ENCODE assay signal across 8 cellular contexts in genomic region chr11:115504279-115505158, GRCh38. TPM values are rescaled to one million over a fixed set of nuclear protein-coding genes. Genes with fewer than 3 reads are reported as not detected.
A peak's percentile ranks its signal among the peaks of the same experiment; 100 is the strongest.
DNase-seq lines count a peak whose midpoint lies in the region; ATAC-seq, FAIRE-seq and TF ChIP-seq lines count a peak whose summit lies in the region.

Gene CADM1, minus strand, starts transcription at chr11:115504415.

- peak; percentile 79 for FAIRE-seq in H1 (lab: Jason Lieb, UNC)

- ATAC-seq in HG03108 (IDR thresholded peaks at IDR 0.05; ENCODE audit: unreplicated experiment) = peak; percentile 72
- no peak for ATAC-seq in GM21576 (IDR thresholded peaks at IDR 0.05; ENCODE audit: unreplicated experiment)

- H2BK12ac ChIP-seq in H1 (ENCODE audit: low read depth, low read length) = peak within 1 kb of the TSS; percentile 88; the same call in 1 of the 2 replicates

- no peak within 1 kb of the TSS for H2BK120ac ChIP-seq in H1 (replicated peaks; ENCODE audit: low read depth, low read length)

- no peaks in the 10 kb centered on the region for H3K79me2 ChIP-seq in H1 (ENCODE audit: control insufficient read depth in 1 of 2, insufficient read depth in 2 of 2, low read length in 2 of 2)

- H3K36me3 ChIP-seq in H1 (ENCODE audit: control insufficient read depth in 2 of 4, insufficient read depth in 4 of 4, low read length in 3 of 4) = no peaks in the 10 kb centered on the region

- no peak within 1 kb of the TSS for H3K14ac ChIP-seq in H1 (ENCODE audit: insufficient read length)

- H3K4me3 ChIP-seq in GM12865 (ENCODE audit: low read depth, low read length) = peak within 1 kb of the TSS; percentile 14
- H3K4me3 ChIP-seq in H1 (ENCODE audit: extremely low read depth in 1 of 4, insufficient read depth in 2 of 4, low read depth in 3 of 4, low read length in 4 of 4) = peak within 1 kb of the TSS; percentile 84 to 91 (median 86)

- H3K27ac ChIP-seq in H1 (ENCODE audit: low read depth, low read length) = peak within 1 kb of the TSS; percentile 75; the same call in 1 of the 2 replicates

- H2BK20ac ChIP-seq in H1 (ENCODE audit: low read length) = no peak within 1 kb of the TSS

- peak within 1 kb of the TSS in 3 of 4 experiments; percentile 61 to 71 (median 62); a peak in 5 of 7 replicates for H3K9ac ChIP-seq in H1 (replicated peaks in 1 of 4; ENCODE audit: extremely low read depth in 1 of 4, low read depth in 3 of 4, low read length in 3 of 4)

- no peak within 1 kb of the TSS for H3K23ac ChIP-seq in H1 (ENCODE audit: insufficient read length)

- peak within 1 kb of the TSS; percentile 92 for H3K4ac ChIP-seq in H1 (replicated peaks; ENCODE audit: insufficient read length, low read depth, low read length)

- H3K79me1 ChIP-seq in H1 (ENCODE audit: low read depth, low read length) = no peaks in the 10 kb centered on the region

- peak within 1 kb of the TSS; percentile 90 for H4K91ac ChIP-seq in H1 (replicated peaks; ENCODE audit: insufficient read length, low read length)

- DNase-seq in GM12865 (ENCODE audit: low read depth) (peak; percentile 30), NCI-H524 (lab: John Stamatoyannopoulos, UW) (peak; percentile 84 to 95), H1 (ENCODE audit: low read depth in 1 of 2, low spot score in 2 of 2) (peak; percentile 93 to 95), lung microvascular endothelial cell (ENCODE audit: low read depth in 2 of 2) (peak; percentile 75 to 91)
- DNase-seq in activated CD8-positive, alpha-beta memory T cell treated with anti-CD3 and anti-CD28 coated beads for 48 hours (ENCODE audit: low read depth in 2 of 3, low spot score in 2 of 3) = peak in 2 of 3 experiments; percentile 31 to 49
- peak; percentile 34 to 56 (median 47) for DNase-seq in stimulated activated CD4-positive, alpha-beta T cell treated with anti-CD3 and anti-CD28 coated beads, TNF-alpha, amount 100 ng/mL, for 1 hour (ENCODE audit: low read depth in 3 of 3, low spot score in 1 of 3)

- peak within 1 kb of the TSS; percentile 98 to 99 for H3K4me2 ChIP-seq in H1 (ENCODE audit: insufficient read depth in 1 of 2, low read depth in 2 of 2, low read length in 2 of 2)

- peaks cover 7 to 14% (median 12%) of the 10 kb centered on the region in 4 experiments; a peak in 6 of 7 replicates for H3K4me1 ChIP-seq in H1 (replicated peaks in 1 of 4; ENCODE audit: control insufficient read depth in 3 of 4, insufficient read depth in 4 of 4, low read length in 3 of 4)

- H3K9me3 ChIP-seq in H1 (ENCODE audit: insufficient read depth in 2 of 2, low read depth in 1 of 2, low read length in 1 of 2) = no peaks in the 10 kb centered on the region

- H2BK5ac ChIP-seq in H1 (ENCODE audit: low read depth, low read length) = peak within 1 kb of the TSS; percentile 82; the same call in 1 of the 2 replicates

- peaks cover 12 to 35% (median 31%) of the 10 kb centered on the region in 4 experiments for H3K27me3 ChIP-seq in H1 (replicated peaks in 1 of 4; ENCODE audit: control insufficient read depth in 3 of 4, extremely low read depth in 1 of 4, insufficient read depth in 3 of 4, low read length in 3 of 4)

- H2AFZ ChIP-seq in H1 (ENCODE audit: low read length) = peak within 1 kb of the TSS; percentile 97

- H4K8ac ChIP-seq in H1 (ENCODE audit: extremely low read depth, insufficient read depth, low read length) = peak within 1 kb of the TSS; percentile 8; the same call in 1 of the 2 replicates

- peak within 1 kb of the TSS; percentile 72 for H4K5ac ChIP-seq in H1 (ENCODE audit: insufficient read length, low read depth, low read length)

- peak; percentile 46 to 59; a peak in 3 of 4 replicates for TF ChIP-seq RAD21 in H1 (IDR thresholded peaks at IDR 0.05 in 1 of 2, conservative IDR thresholded peaks at IDR 0.05 in 1 of 2; ENCODE audit: low read depth in 2 of 2, low read length in 2 of 2)

- 0 out of 2 replicates have a peak within 1 kb of the TSS, but pooled peaks have one; percentile 53 for H2BK15ac ChIP-seq in H1 (ENCODE audit: low read length)

- WGBS in H1 (ENCODE audit: extremely low coverage in 1 of 2, insufficient coverage in 1 of 2, insufficient read length in 1 of 2, insufficient replicate concordance in 2 of 2, low coverage in 1 of 2, low lambda C conversion rate in 2 of 2, missing lambda C conversion rate in 1 of 2), 2 experiments = 3% methylated on average over 42 of the region's 76 CpGs; no CpG with 5 or more reads in 1 of the 2 experiments

- peak; percentile 5 for TF ChIP-seq CTCF in GM12865 (IDR thresholded peaks at IDR 0.05; ENCODE audit: insufficient read depth, low read depth, low read length, missing control alignments)
- TF ChIP-seq CTCF in H1 (IDR thresholded peaks at IDR 0.05; ENCODE audit: control extremely low read depth in 1 of 3, insufficient read depth in 1 of 3, low read depth in 1 of 3, low read length in 3 of 3) = peak; percentile 58 to 66 (median 62)

- H3K56ac ChIP-seq in H1 (replicated peaks; ENCODE audit: insufficient read length, low read depth, low read length) = no peak within 1 kb of the TSS

- H4K20me1 ChIP-seq in H1 (replicated peaks in 1 of 2; ENCODE audit: control insufficient read depth in 1 of 2, insufficient read depth in 2 of 2, low read length in 2 of 2) = peaks cover 6 to 9% of the 10 kb centered on the region in 2 experiments

- peak; percentile 89 to 90 for TF ChIP-seq POLR2A in H1 (IDR thresholded peaks at IDR 0.05; ENCODE audit: control extremely low read depth in 1 of 2, low read depth in 2 of 2, low read length in 2 of 2)

- peak in 1 of 2 experiments; percentile 25; a peak in 1 of 3 replicates for TF ChIP-seq EP300 in H1 (IDR thresholded peaks at IDR 0.05; ENCODE audit: borderline replicate concordance in 1 of 2, low read depth in 2 of 2, low read length in 2 of 2)

- CTCF ChIA-PET in H1 (lab: Charles Lee; ENCODE audit: partially characterized antibody) = interaction anchor here (0.7 to 4.4 kb wide), 15 partner anchors 15 to 202 kb away, joined by 3 to 19 read pairs (median 3); no protein-coding TSS in a partner anchor

- POLR2A ChIA-PET in H1 (lab: Charles Lee; ENCODE audit: partially characterized antibody) = interaction anchor here (0.7 to 1.5 kb wide), 7 partner anchors 11 to 155 kb away, joined by 3 to 4 read pairs (median 3); no protein-coding TSS in a partner anchor

- H2AK5ac ChIP-seq in H1 (ENCODE audit: low read depth, low read length) = no peak within 1 kb of the TSS

- peaks cover 29% of the 10 kb centered on the region for H3K23me2 ChIP-seq in H1 (ENCODE audit: low read depth, low read length)

- H3K18ac ChIP-seq in H1 (ENCODE audit: extremely low read depth, low read length) = peak within 1 kb of the TSS; percentile 84

TF ChIP-seq in H1, 55 proteins besides CTCF, POLR2A, EP300 and RAD21 (continues in another document):
- TF ChIP-seq KDM4A (IDR thresholded peaks at IDR 0.05; ENCODE audit: low read depth, low read length, severe bottlenecking) (peak; percentile 11), TAF1 (IDR thresholded peaks at IDR 0.05; ENCODE audit: low read depth, low read length) (peak; percentile 100), GABPA (IDR thresholded peaks at IDR 0.05; ENCODE audit: borderline replicate concordance, insufficient read depth, low read length) (no peak), SRF (IDR thresholded peaks at IDR 0.05; ENCODE audit: low read depth, low read length) (no peak), EZH2 (IDR thresholded peaks at IDR 0.05; ENCODE audit: low read depth, low read length, severe bottlenecking) (no peak), SIN3A (conservative IDR thresholded peaks at IDR 0.05 in 1 of 2, IDR thresholded peaks at IDR 0.05 in 1 of 2; ENCODE audit: low read depth in 1 of 2, low read length in 2 of 2) (peak; percentile 42 to 49; a peak in 1 of 4 replicates), CHD1 (IDR thresholded peaks at IDR 0.05; ENCODE audit: low read depth, low read length) (no peak), RNF2 (IDR thresholded peaks at IDR 0.05; ENCODE audit: borderline replicate concordance, low read depth, low read length, missing control alignments, poor library complexity, severe bottlenecking) (no peak), SP4 (IDR thresholded peaks at IDR 0.05; ENCODE audit: low read length) (no peak; the same call in 1 of the 2 replicates), TEAD4 (IDR thresholded peaks at IDR 0.05; ENCODE audit: low read depth, low read length) (0 out of 2 replicates have a peak, but pooled peaks have one; percentile 17), NRF1 (IDR thresholded peaks at IDR 0.05; ENCODE audit: low read depth, low read length) (no peak), HDAC2 (IDR thresholded peaks at IDR 0.05; ENCODE audit: borderline replicate concordance in 1 of 2, low read depth in 2 of 2, low read length in 2 of 2) (no peak; a peak in 1 of 4 replicates), KDM1A (IDR thresholded peaks at IDR 0.05; ENCODE audit: borderline replicate concordance, low read length) (no peak), TBP (IDR thresholded peaks at IDR 0.05; ENCODE audit: low read depth, low read length) (peak; percentile 97), YY1 (IDR thresholded peaks at IDR 0.05; ENCODE audit: low read depth, low read length) (peak; percentile 23; the same call in 1 of the 2 replicates), CREB1 (IDR thresholded peaks at IDR 0.05) (no peak; the same call in none of the 2 replicates), BACH1 (IDR thresholded peaks at IDR 0.05; ENCODE audit: low read length) (no peak), SIX5 (IDR thresholded peaks at IDR 0.05; ENCODE audit: low read depth, low read length) (no peak), BCL11A (IDR thresholded peaks at IDR 0.05; ENCODE audit: low read depth in 2 of 2, low read length in 2 of 2) (no peak), CBX8 (IDR thresholded peaks at IDR 0.05; ENCODE audit: borderline replicate concordance, low read depth, low read length) (no peak), ZNF274 (IDR thresholded peaks at IDR 0.05; ENCODE audit: borderline replicate concordance, extremely low read depth, low read length) (no peak), TAF7 (optimal IDR thresholded peaks at IDR 0.05; ENCODE audit: borderline replicate concordance, low read depth, low read length) (peak; percentile 99), GTF2F1 (IDR thresholded peaks at IDR 0.05; ENCODE audit: borderline replicate concordance, low read depth, low read length) (peak; percentile 82), CHD2 (IDR thresholded peaks at IDR 0.05; ENCODE audit: low read length) (no peak)

RNA-seq across cellular contexts. Expression of gene CADM1, which starts in this region (rescaled TPM):
- total RNA-seq in H1 (2021; fragmentation: NEBNext Ultra II Directional; extraction: Animal tissue kit (Norgen Biotek cat#: 25700)) = 25.3 and 29.3 TPM in 2 replicates
- polyA plus RNA-seq in H1 (2011; rRNA removed) = 8.3 and 9.6 TPM in 2 replicates
- polyA plus RNA-seq in H1 (2011; cell fraction: cytosol; rRNA removed) = 12.8 TPM
- polyA plus RNA-seq in H1 (2011; cell fraction: nucleus; rRNA removed) = 20.1 TPM
- 14.8 to 19.0 TPM (median 15.7 TPM) in 4 replicates for polyA plus RNA-seq in H1 (2012, experiment 1 of 2)
- 2.3 TPM for polyA plus RNA-seq in H1 (2012, experiment 2 of 2)
- polyA plus RNA-seq in H1 (2013, experiment 1 of 2) = 31.9 TPM
- polyA plus RNA-seq in H1 (2013, experiment 2 of 2) = 32.4 TPM
- 35.1 and 35.8 TPM in 2 replicates for polyA minus RNA-seq in H1 (2011; rRNA and poly(A)+ RNA removed)
- polyA minus RNA-seq in H1 (2011; cell fraction: cytosol; rRNA and poly(A)+ RNA removed) = 10.9 TPM
- 46.8 TPM for polyA minus RNA-seq in H1 (2011; cell fraction: nucleus; rRNA and poly(A)+ RNA removed)
- total RNA-seq in lung microvascular endothelial cell = 0.22 and 0.40 TPM in 2 replicates

Comparison
In these comparisons a context has a peak if more than half of its experiments do, and no peak if none do; other contexts are left out.
1. RNA of gene CADM1 (total RNA-seq): 25.3 to 29.3 TPM in H1; 0.22 to 0.40 TPM in lung microvascular endothelial cell; every median in the first group is over 10 times any median in the second.
2. Peak in DNase-seq in lung microvascular endothelial cell; RNA of the gene not detected or under 1 TPM.
3. DNase-seq: peak in every context shown above with its lines; median percentile 94 in H1; 90 in NCI-H524; 83 in lung microvascular endothelial cell; 47 in stimulated activated CD4-positive, alpha-beta T cell treated with anti-CD3 and anti-CD28 coated beads, TNF-alpha, amount 100 ng/mL, for 1 hour; 40 in activated CD8-positive, alpha-beta memory T cell treated with anti-CD3 and anti-CD28 coated beads for 48 hours; 30 in GM12865.